ENCODE assay signal across 13 cellular contexts in genomic region chr1:52008074-52008809, GRCh38. TPM values are rescaled to one million over a fixed set of nuclear protein-coding genes. Genes with fewer than 3 reads are reported as not detected.
"Had no signal": no experiment of that assay in that cellular context is flagged by ENCODE, and none has a peak within 500 bp of the region (broad histone marks: within the 10 kb centered on the region; RNA-seq: fewer than 3 reads in every experiment).

No MANE protein-coding gene starts in this region.

- H3K36me3 ChIP-seq: thoracic aorta had no signal

- ATAC-seq: naive thymus-derived CD8-positive, alpha-beta T cell; stimulated activated naive CD8-positive, alpha-beta T cell treated with anti-CD3 and anti-CD28 coated beads, Interleukin-15, amount 100 ng/mL, for 72 hours had no signal

- H3K36me3 Mint-ChIP-seq: naive thymus-derived CD8-positive, alpha-beta T cell had no signal

- H3K4me1 Mint-ChIP-seq: central memory CD8-positive, alpha-beta T cell; naive thymus-derived CD8-positive, alpha-beta T cell; stimulated activated naive CD8-positive, alpha-beta T cell treated with anti-CD3 and anti-CD28 coated beads, Interleukin-15, amount 100 ng/mL, for 72 hours had no signal

- H3K4me3 ChIP-seq: body of pancreas, thoracic aorta had no signal

- H3K27me3 ChIP-seq: body of pancreas had no signal

- H3K27ac ChIP-seq: thoracic aorta had no signal

- H3K9me3 ChIP-seq: body of pancreas, thoracic aorta had no signal

- DNase-seq: activated CD4-positive, alpha-beta T cell treated with anti-CD3 and anti-CD28 coated beads, Interleukin-2, amount 50 U/mL, for 1 hour; activated naive CD4-positive, alpha-beta T cell treated with anti-CD3 and anti-CD28 coated beads, Interleukin-2, amount 50 U/mL, for 16 hours; hippocampal formation; kidney glomerular epithelial cell; naive thymus-derived CD8-positive, alpha-beta T cell; stimulated activated CD4-positive, alpha-beta T cell treated with anti-CD3 and anti-CD28 coated beads, Interleukin-15, amount 100 ng/mL, for 24 hours; stimulated activated CD4-positive, alpha-beta T cell treated with anti-CD3 and anti-CD28 coated beads, Interleukin-4, amount 100 ng/mL, for 24 hours; stimulated activated naive CD8-positive, alpha-beta T cell treated with anti-CD3 and anti-CD28 coated beads, Interleukin-15, amount 100 ng/mL, for 72 hours had no signal

- H3K4me3 Mint-ChIP-seq: central memory CD8-positive, alpha-beta T cell; dendritic cell treated with granulocyte-macrophage colony-stimulating factor and Interleukin-4, amounts not matched to agents 40 ng/mL and 50 ng/mL, for 4 days; naive thymus-derived CD8-positive, alpha-beta T cell; stimulated activated naive CD8-positive, alpha-beta T cell treated with anti-CD3 and anti-CD28 coated beads, Interleukin-15, amount 100 ng/mL, for 72 hours; T-helper 1 cell treated with Interleukin-12 subunit alpha and Interleukin-12 subunit beta and Interleukin-4 antibody, amounts not matched to agents 30 μg/mL and 1 μg/mL, for 36 hours had no signal

- H3K27ac Mint-ChIP-seq: dendritic cell treated with granulocyte-macrophage colony-stimulating factor and Interleukin-4, amounts not matched to agents 40 ng/mL and 50 ng/mL, for 4 days; stimulated activated naive CD8-positive, alpha-beta T cell treated with anti-CD3 and anti-CD28 coated beads, Interleukin-15, amount 100 ng/mL, for 72 hours; T-helper 1 cell treated with Interleukin-12 subunit alpha and Interleukin-12 subunit beta and Interleukin-4 antibody, amounts not matched to agents 30 μg/mL and 1 μg/mL, for 36 hours had no signal

- H3K9me3 Mint-ChIP-seq: central memory CD8-positive, alpha-beta T cell; dendritic cell treated with granulocyte-macrophage colony-stimulating factor and Interleukin-4, amounts not matched to agents 40 ng/mL and 50 ng/mL, for 4 days; naive thymus-derived CD8-positive, alpha-beta T cell; stimulated activated naive CD8-positive, alpha-beta T cell treated with anti-CD3 and anti-CD28 coated beads, Interleukin-15, amount 100 ng/mL, for 72 hours; T-helper 1 cell treated with Interleukin-12 subunit alpha and Interleukin-12 subunit beta and Interleukin-4 antibody, amounts not matched to agents 30 μg/mL and 1 μg/mL, for 36 hours had no signal

RNA-seq across cellular contexts. Expression of gene RAB3B, which starts 17.7 kb away (rescaled TPM):
- total RNA-seq: thoracic aorta had no signal
